Comparison of ENCODE assay signal across 8 cellular contexts in the genomic region with DNA sequence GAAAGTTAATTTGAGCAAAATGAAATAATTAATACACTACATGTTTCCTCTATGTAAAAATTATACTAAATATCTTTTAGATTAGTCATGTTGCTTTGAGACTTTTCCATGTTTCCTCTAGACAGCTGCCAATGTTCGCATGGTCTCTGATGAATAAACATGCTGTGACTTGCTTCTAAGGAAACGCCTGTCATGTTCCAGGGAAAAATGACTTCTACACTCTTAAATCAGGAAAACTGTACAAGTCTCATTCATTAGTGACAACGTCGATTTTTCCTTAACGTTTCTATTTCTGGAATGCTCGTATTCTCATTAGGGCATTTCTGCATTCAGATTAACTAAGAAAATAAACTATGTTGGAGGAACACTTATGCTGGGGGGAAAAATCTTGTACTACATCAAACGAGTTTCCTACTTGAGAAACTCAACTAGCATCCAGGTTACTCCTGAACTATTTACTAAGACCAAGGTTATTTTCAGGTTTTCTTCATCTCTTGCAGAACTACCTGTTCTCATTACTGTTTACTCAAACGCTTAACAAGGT. TPM values are rescaled to one million over a fixed set of nuclear protein-coding genes. Genes with fewer than 3 reads are reported as not detected.
DNase-seq lines count a peak whose midpoint lies in the region; ATAC-seq and TF ChIP-seq lines count a peak whose summit lies in the region.

No MANE protein-coding gene starts in this region.

- TF ChIP-seq CTCF in kidney epithelial cell (IDR thresholded peaks at IDR 0.05; ENCODE audit: insufficient read depth, low read length, poor library complexity, severe bottlenecking), result no peak
- TF ChIP-seq CTCF in thoracic aorta (IDR thresholded peaks at IDR 0.05), result no peak

- no peaks in the 10 kb centered on the region for H3K36me3 Mint-ChIP-seq in activated CD4-positive, alpha-beta T cell treated with anti-CD3 and anti-CD28 coated beads, Interleukin-2, amount 10 ng/mL, durations not matched to agents 7 days and 5 days (ENCODE audit: low read depth)
- no peaks in the 10 kb centered on the region for H3K36me3 Mint-ChIP-seq in activated T-helper 2 cell treated with anti-CD3 and anti-CD28 coated beads, Interferon-gamma antibody, Interleukin-2, Interleukin-4, amounts not matched to agents 10 μg/mL and 5 μg/mL and 100 μg/mL, durations not matched to agents 14 hours and 24 hours and 36 hours (ENCODE audit: low read depth)

- CTCF ChIA-PET in activated CD4-positive, alpha-beta T cell treated with anti-CD3 and anti-CD28 coated beads, Interleukin-2, amount 10 ng/mL, durations not matched to agents 7 days and 5 days (lab: Charles Lee), result no interaction called here

- H3K27ac Mint-ChIP-seq in activated CD4-positive, alpha-beta T cell treated with anti-CD3 and anti-CD28 coated beads, Interleukin-2, amount 10 ng/mL, durations not matched to agents 7 days and 5 days, result no peak overlapping the region
- no peak overlapping the region for H3K27ac Mint-ChIP-seq in activated T-helper 2 cell treated with anti-CD3 and anti-CD28 coated beads, Interferon-gamma antibody, Interleukin-2, Interleukin-4, amounts not matched to agents 10 μg/mL and 5 μg/mL and 100 μg/mL, durations not matched to agents 14 hours and 24 hours and 36 hours

- H3K36me3 ChIP-seq in kidney epithelial cell (ENCODE audit: control insufficient read depth, insufficient read depth, low read length) (no peaks in the 10 kb centered on the region), thoracic aorta (no peaks in the 10 kb centered on the region)

- intact Hi-C loops in activated T-helper 2 cell treated with anti-CD3 and anti-CD28 coated beads, Interferon-gamma antibody, Interleukin-2, Interleukin-4, amounts not matched to agents 10 μg/mL and 5 μg/mL and 100 μg/mL, durations not matched to agents 14 hours and 24 hours and 36 hours (cut with micrococcal nuclease), result loop anchor here (5.0 kb wide), 1 partner anchor 72 kb away; no protein-coding TSS in a partner anchor

- H3K27me3 ChIP-seq in kidney epithelial cell (ENCODE audit: control insufficient read depth, insufficient read depth, low read length), result no peaks in the 10 kb centered on the region
- H3K27me3 ChIP-seq in thoracic aorta (replicated peaks; ENCODE audit: insufficient read depth), result no peaks in the 10 kb centered on the region

- no peaks in the 10 kb centered on the region for H3K9me3 ChIP-seq in thoracic aorta

- peaks cover 51% of the 10 kb centered on the region for H3K27me3 Mint-ChIP-seq in activated CD4-positive, alpha-beta T cell treated with anti-CD3 and anti-CD28 coated beads, Interleukin-2, amount 10 ng/mL, durations not matched to agents 7 days and 5 days
- H3K27me3 Mint-ChIP-seq in activated T-helper 2 cell treated with anti-CD3 and anti-CD28 coated beads, Interferon-gamma antibody, Interleukin-2, Interleukin-4, amounts not matched to agents 10 μg/mL and 5 μg/mL and 100 μg/mL, durations not matched to agents 14 hours and 24 hours and 36 hours (ENCODE audit: low read depth), result peaks cover 58% of the 10 kb centered on the region

- POLR2A ChIA-PET in activated CD4-positive, alpha-beta T cell treated with anti-CD3 and anti-CD28 coated beads, Interleukin-2, amount 10 ng/mL, durations not matched to agents 7 days and 5 days (lab: Charles Lee), result no interaction called here

- no peak for ATAC-seq in thoracic aorta (ENCODE audit: insufficient number of reproducible peaks, low FRiP score, low read depth)

- peak overlapping the region; percentile 94 to 98 for H3K27ac ChIP-seq in thoracic aorta

- peak overlapping the region; percentile 63 for H3K4me3 ChIP-seq in kidney epithelial cell (ENCODE audit: low read depth, low read length)
- H3K4me3 ChIP-seq in thoracic aorta, result peak overlapping the region; percentile 93

- H3K4me3 Mint-ChIP-seq in activated CD4-positive, alpha-beta T cell treated with anti-CD3 and anti-CD28 coated beads, Interleukin-2, amount 10 ng/mL, durations not matched to agents 7 days and 5 days, result peak overlapping the region; percentile 63
- peak overlapping the region; percentile 22 for H3K4me3 Mint-ChIP-seq in activated T-helper 2 cell treated with anti-CD3 and anti-CD28 coated beads, Interferon-gamma antibody, Interleukin-2, Interleukin-4, amounts not matched to agents 10 μg/mL and 5 μg/mL and 100 μg/mL, durations not matched to agents 14 hours and 24 hours and 36 hours (ENCODE audit: low read depth)

- peaks cover 18 to 37% of the 10 kb centered on the region in 2 donors for H3K4me1 ChIP-seq in thoracic aorta (ENCODE audit: control insufficient read depth in 1 of 2, low read depth in 2 of 2)

- H3K4me1 Mint-ChIP-seq in activated CD4-positive, alpha-beta T cell treated with anti-CD3 and anti-CD28 coated beads, Interleukin-2, amount 10 ng/mL, durations not matched to agents 7 days and 5 days, result peaks cover 9% of the 10 kb centered on the region
- H3K4me1 Mint-ChIP-seq in activated T-helper 2 cell treated with anti-CD3 and anti-CD28 coated beads, Interferon-gamma antibody, Interleukin-2, Interleukin-4, amounts not matched to agents 10 μg/mL and 5 μg/mL and 100 μg/mL, durations not matched to agents 14 hours and 24 hours and 36 hours (ENCODE audit: low read depth), result peaks cover 5% of the 10 kb centered on the region

- DNase-seq in activated CD4-positive, alpha-beta T cell treated with anti-CD3 and anti-CD28 coated beads, Interleukin-2, amount 10 ng/mL, durations not matched to agents 7 days and 5 days, result no peak
- no peak for DNase-seq in activated CD4-positive, alpha-beta T cell treated with anti-CD3 and anti-CD28 coated beads for 48 hours
- no peak for DNase-seq in activated T-helper 2 cell treated with anti-CD3 and anti-CD28 coated beads, Interferon-gamma antibody, Interleukin-2, Interleukin-4, amounts not matched to agents 10 μg/mL and 5 μg/mL and 100 μg/mL, durations not matched to agents 14 hours and 24 hours and 36 hours (ENCODE audit: low spot score)
- DNase-seq in kidney epithelial cell (ENCODE audit: low read depth), result no peak
- no peak for DNase-seq in thoracic aorta (ENCODE audit: low spot score)
- no peak for DNase-seq in NCI-H2107 (lab: John Stamatoyannopoulos, UW)
- no peak for DNase-seq in Kasumi-1 (lab: John Stamatoyannopoulos, UW)
- DNase-seq in stimulated activated CD4-positive, alpha-beta T cell treated with anti-CD3 and anti-CD28 coated beads, Interleukin-4, amount 100 ng/mL, for 1 hour, result no peak

- no peaks in the 10 kb centered on the region for H3K9me3 Mint-ChIP-seq in activated CD4-positive, alpha-beta T cell treated with anti-CD3 and anti-CD28 coated beads, Interleukin-2, amount 10 ng/mL, durations not matched to agents 7 days and 5 days
- H3K9me3 Mint-ChIP-seq in activated T-helper 2 cell treated with anti-CD3 and anti-CD28 coated beads, Interferon-gamma antibody, Interleukin-2, Interleukin-4, amounts not matched to agents 10 μg/mL and 5 μg/mL and 100 μg/mL, durations not matched to agents 14 hours and 24 hours and 36 hours, result no peaks in the 10 kb centered on the region

RNA-seq across cellular contexts. Expression of gene COBLL1, which starts 1.6 kb away (rescaled TPM):
- total RNA-seq in activated CD4-positive, alpha-beta T cell treated with anti-CD3 and anti-CD28 coated beads, Interleukin-2, amount 10 ng/mL, durations not matched to agents 7 days and 5 days, result not detected
- total RNA-seq in activated T-helper 2 cell treated with anti-CD3 and anti-CD28 coated beads, Interferon-gamma antibody, Interleukin-2, Interleukin-4, amounts not matched to agents 10 μg/mL and 5 μg/mL and 100 μg/mL, durations not matched to agents 14 hours and 24 hours and 36 hours, result 0.11 and 0.14 TPM in 2 replicates
- 57.2 and 60.8 TPM in 2 replicates for total RNA-seq in kidney epithelial cell
- total RNA-seq in thoracic aorta, result 10 to 100 TPM; 62.0 to 64.6 TPM

Comparison
In these comparisons a context has a peak if more than half of its experiments do, and no peak if none do; other contexts are left out.
1. RNA of gene COBLL1, which starts 1.6 kb away (total RNA-seq): 62.0 to 64.6 TPM in thoracic aorta and 57.2 to 60.8 TPM in kidney epithelial cell; 0.11 to 0.14 TPM in activated T-helper 2 cell treated with anti-CD3 and anti-CD28 coated beads, Interferon-gamma antibody, Interleukin-2, Interleukin-4, amounts not matched to agents 10 μg/mL and 5 μg/mL and 100 μg/mL, durations not matched to agents 14 hours and 24 hours and 36 hours and not detected in activated CD4-positive, alpha-beta T cell treated with anti-CD3 and anti-CD28 coated beads, Interleukin-2, amount 10 ng/mL, durations not matched to agents 7 days and 5 days; every median in the first group is over 10 times any median in the second.